8 cellular contexts compared by ENCODE assay signal in the genomic region with DNA sequence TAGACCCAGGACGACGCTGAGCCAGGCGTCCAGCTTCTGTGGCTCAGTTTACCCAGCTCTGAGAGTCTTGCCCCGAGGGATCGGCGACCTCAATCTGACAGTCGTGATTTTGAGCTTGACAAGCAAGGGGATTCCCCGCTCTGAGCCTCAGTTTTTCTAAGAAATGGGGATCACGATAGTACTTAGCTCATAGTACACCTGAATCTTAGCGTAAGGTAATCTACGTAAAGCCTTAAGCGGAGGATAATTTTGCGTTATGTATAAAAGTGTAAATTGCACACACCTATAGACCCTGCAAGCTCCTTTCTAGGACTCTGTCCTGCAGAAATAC. TPM values are rescaled to one million over a fixed set of nuclear protein-coding genes. Genes with fewer than 3 reads are reported as not detected.
DNase-seq lines count a peak whose midpoint lies in the region; ATAC-seq and TF ChIP-seq lines count a peak whose summit lies in the region.

No MANE protein-coding gene starts in this region.

- WGBS in testis, 2 donors, result 1 to 2% methylated on average over 6 to 13 of the region's 13 CpGs

- H3K27ac ChIP-seq in testis, result peak overlapping the region; percentile 39 to 71

- H3K27me3 Mint-ChIP-seq in T-helper 17 cell, result no peaks in the 10 kb centered on the region

- peaks cover 3% of the 10 kb centered on the region for H3K4me1 ChIP-seq in iPS-15b (ENCODE audit: control insufficient read depth, insufficient read depth, low read length)
- H3K4me1 ChIP-seq in testis, result peaks cover 14% of the 10 kb centered on the region

- ATAC-seq in activated CD4-positive, CD25-positive, alpha-beta regulatory T cell treated with anti-CD3 and anti-CD28 coated beads, Interleukin-2, amount 50 U/mL, for 24 hours, result peak; percentile 6
- peak; percentile 22 for ATAC-seq in T-helper 17 cell

- TF ChIP-seq POLR2A in testis (IDR thresholded peaks at IDR 0.05), result no peak

- peak overlapping the region; percentile 96 for H3K27ac Mint-ChIP-seq in T-helper 17 cell

- intact Hi-C loops in testis (cut with DNase I; ENCODE audit: low total_unique reads), result no loop called here

- H3K36me3 ChIP-seq in iPS-15b (ENCODE audit: control insufficient read depth, insufficient read depth, low read length) (peaks cover 4% of the 10 kb centered on the region), testis (ENCODE audit: low read depth, missing control alignments) (no peaks in the 10 kb centered on the region)

- H3K9me3 ChIP-seq in T-helper 17 cell (ENCODE audit: control insufficient read depth, low read length, poor library complexity, severe bottlenecking) (no peaks in the 10 kb centered on the region), iPS-15b (ENCODE audit: control insufficient read depth, insufficient read depth, low read length) (no peaks in the 10 kb centered on the region), testis (no peaks in the 10 kb centered on the region)

- no peak for TF ChIP-seq CTCF in testis (IDR thresholded peaks at IDR 0.05)

- H3K9ac ChIP-seq in iPS-15b (ENCODE audit: low read depth, low read length), result no peak overlapping the region

- H3K27me3 ChIP-seq in iPS-15b (ENCODE audit: control insufficient read depth, insufficient read depth, low read length), result no peaks in the 10 kb centered on the region
- no peaks in the 10 kb centered on the region for H3K27me3 ChIP-seq in testis

- H3K36me3 Mint-ChIP-seq in T-helper 17 cell (ENCODE audit: low read depth), result peaks cover 2% of the 10 kb centered on the region

- H3K4me1 Mint-ChIP-seq in T-helper 17 cell, result peaks cover 22% of the 10 kb centered on the region

- H3K4me3 Mint-ChIP-seq in T-helper 17 cell, result peak overlapping the region; percentile 95

- DNase-seq in activated CD4-positive, CD25-positive, alpha-beta regulatory T cell treated with anti-CD3 and anti-CD28 coated beads, Interleukin-2, amount 50 U/mL, for 72 hours, result no peak
- DNase-seq in T-helper 17 cell, result no peak
- no peak for DNase-seq in testis
- no peak for DNase-seq in medulla oblongata (ENCODE audit: extremely low spot score)
- DNase-seq in GDM1 (lab: John Stamatoyannopoulos, UW), result no peak
- no peak for DNase-seq in GF-D8 (lab: John Stamatoyannopoulos, UW)

- H3K4me3 ChIP-seq in iPS-15b (ENCODE audit: low read depth, low read length) (peak overlapping the region; percentile 57), testis (peak overlapping the region; percentile 75 to 78)

RNA-seq across cellular contexts. Expression of a gene that starts 0.3 kb away (rescaled TPM):
- total RNA-seq in T-helper 17 cell (10 to 100 TPM; 10.8 to 14.8 TPM), testis (10 to 100 TPM; 49.8 to 63.1 TPM)
- 63.6 TPM for polyA plus RNA-seq in testis (ENCODE audit: insufficient read depth, low read depth, low replicate concordance)

RNA-seq across cellular contexts. Expression of a gene that starts 0.6 kb away (rescaled TPM):
- 10 to 100 TPM in 1 of 2 donors, 1 to 10 TPM in 1; 8.0 to 12.1 TPM for total RNA-seq in T-helper 17 cell
- 10 to 100 TPM; 23.6 to 26.4 TPM for total RNA-seq in testis
- polyA plus RNA-seq in testis (ENCODE audit: insufficient read depth, low read depth, low replicate concordance), result 45.2 TPM
